In genomic region chr6:135575629-135576028, GRCh38 we compare ENCODE assay signal across 14 cellular contexts.
A peak's percentile ranks its signal among the peaks of the same experiment; 100 is the strongest.
DNase-seq lines count a peak whose midpoint lies in the region; ATAC-seq, FAIRE-seq and TF ChIP-seq lines count a peak whose summit lies in the region.
"Had no signal": no experiment of that assay in that cellular context is flagged by ENCODE, and none has a peak within 500 bp of the region (broad histone marks: within the 10 kb centered on the region; RNA-seq: fewer than 3 reads in every experiment).

No MANE protein-coding gene starts in this region.

- H3K56ac ChIP-seq in IMR-90 (ENCODE audit: extremely low read depth, insufficient read depth, low read length): no peak overlapping the region

- WGBS in IMR-90 (ENCODE audit: extremely low coverage in 2 of 2, insufficient read length in 1 of 2), 2 experiments: no CpG with 5 or more reads among the region's 3 CpGs

- H2BK20ac ChIP-seq in IMR-90 (ENCODE audit: low read depth, low read length): no peak overlapping the region

- H3K18ac ChIP-seq in IMR-90 (ENCODE audit: low read depth, low read length): no peak overlapping the region

- H3K27ac ChIP-seq in IMR-90 (ENCODE audit: insufficient read depth, low read length) (no peak overlapping the region), endothelial cell of umbilical vein (ENCODE audit: insufficient read depth, low read depth, low read length) (no peak overlapping the region)
- H3K27ac ChIP-seq: BLaER1 treated with 17β-estradiol and CSF1 and Interleukin-3, amounts not matched to agents 10 nM and 100 nM had no signal

- no peak for ATAC-seq in IMR-90 (ENCODE audit: low read depth)
- ATAC-seq: GM12878 had no signal

- H3K79me2 ChIP-seq in endothelial cell of umbilical vein (ENCODE audit: control insufficient read depth, insufficient read depth, low read length): no peaks in the 10 kb centered on the region

- no peak for TF ChIP-seq RAD21 in IMR-90 (IDR thresholded peaks at IDR 0.05; ENCODE audit: low read length)

- H3K4me2 ChIP-seq in IMR-90 (ENCODE audit: low read depth, low read length): no peak overlapping the region
- no peak overlapping the region for H3K4me2 ChIP-seq in endothelial cell of umbilical vein (ENCODE audit: insufficient read depth, low read length)
- H3K4me2 ChIP-seq: BLaER1 treated with 17β-estradiol and CSF1 and Interleukin-3, amounts not matched to agents 10 nM and 100 nM had no signal

- in situ Hi-C loops in IMR-90 (cut with MboI; ENCODE audit: low sequenced_read_pairs): no loop called here

- no peak overlapping the region for H4K8ac ChIP-seq in IMR-90 (ENCODE audit: low read depth in 2 of 2, low read length in 2 of 2)

- TF ChIP-seq CTCF in IMR-90 (conservative IDR thresholded peaks at IDR 0.05; ENCODE audit: low read depth, low read length) (no peak), endothelial cell of umbilical vein (IDR thresholded peaks at IDR 0.05; ENCODE audit: extremely low read depth in 1 of 2, insufficient read depth in 1 of 2, low read depth in 1 of 2, low read length in 2 of 2) (no peak)

- intact Hi-C loops in IMR-90 (cut with micrococcal nuclease): loop anchor here (5.0 kb wide), 1 partner anchor 37 kb away; no protein-coding TSS in a partner anchor
- intact Hi-C loops in endothelial cell of umbilical vein (cut with micrococcal nuclease): no loop called here

- CTCF ChIA-PET in IMR-90 (lab: Yijun Ruan, JAX): no interaction called here
- CTCF ChIA-PET in endothelial cell of umbilical vein (lab: Charles Lee): no interaction called here

- BruUV-seq in IMR-90 (replicated peaks; lab: Mats Ljungman, UMichigan) (no TSS peak), endothelial cell of umbilical vein (replicated peaks; lab: Mats Ljungman, UMichigan) (no TSS peak)

- H4K91ac ChIP-seq in IMR-90 (ENCODE audit: insufficient read depth, low read depth, low read length): no peak overlapping the region

- POLR2A ChIA-PET in IMR-90 (lab: Charles Lee; ENCODE audit: unreplicated experiment) (no interaction called here), endothelial cell of umbilical vein (lab: Charles Lee) (no interaction called here)

- no peak overlapping the region for H2BK15ac ChIP-seq in IMR-90 (ENCODE audit: low read depth, low read length)

- no peak overlapping the region for H2AK5ac ChIP-seq in IMR-90 (ENCODE audit: low read depth, low read length)

- H4K20me1 ChIP-seq in IMR-90 (ENCODE audit: insufficient read depth, low read length) (no peaks in the 10 kb centered on the region), endothelial cell of umbilical vein (replicated peaks; ENCODE audit: control insufficient read depth, extremely low read depth, insufficient read depth, low read length) (no peaks in the 10 kb centered on the region)
- H4K20me1 ChIP-seq: BLaER1 treated with 17β-estradiol and CSF1 and Interleukin-3, amounts not matched to agents 10 nM and 100 nM had no signal

- peak; percentile 21 for FAIRE-seq in endothelial cell of umbilical vein (lab: Jason Lieb, UNC)
- FAIRE-seq: GM12878, GM18507, HTR-8/SVneo had no signal

- no peaks in the 10 kb centered on the region for H3K4me1 ChIP-seq in IMR-90 (ENCODE audit: control insufficient read depth, insufficient read depth, low read length)
- no peaks in the 10 kb centered on the region for H3K4me1 ChIP-seq in endothelial cell of umbilical vein (ENCODE audit: control insufficient read depth, extremely low read depth, insufficient read depth, low read length)

- H4K5ac ChIP-seq in IMR-90 (ENCODE audit: low read depth, low read length): no peak overlapping the region

- H3K27me3 ChIP-seq in IMR-90 (ENCODE audit: control insufficient read depth, insufficient read depth, low read length) (no peaks in the 10 kb centered on the region), endothelial cell of umbilical vein (ENCODE audit: control insufficient read depth in 2 of 2, insufficient read depth in 2 of 2, low read length in 2 of 2) (no peaks in the 10 kb centered on the region)
- H3K27me3 ChIP-seq: BLaER1 treated with 17β-estradiol and CSF1 and Interleukin-3, amounts not matched to agents 10 nM and 100 nM had no signal

- no peak overlapping the region for H3K9ac ChIP-seq in IMR-90 (ENCODE audit: low read depth, low read length)
- H3K9ac ChIP-seq in endothelial cell of umbilical vein (replicated peaks; ENCODE audit: extremely low read depth, insufficient read depth, low read length): no peak overlapping the region
- H3K9ac ChIP-seq: BLaER1 treated with 17β-estradiol and CSF1 and Interleukin-3, amounts not matched to agents 10 nM and 100 nM had no signal

- no peak overlapping the region for H3K14ac ChIP-seq in IMR-90 (replicated peaks; ENCODE audit: low read depth, low read length)

- H3K4me3 ChIP-seq in IMR-90 (ENCODE audit: insufficient read depth, low read depth, low read length): no peak overlapping the region
- H3K4me3 ChIP-seq in endothelial cell of umbilical vein (replicated peaks in 1 of 3; ENCODE audit: insufficient read depth in 1 of 3, low read depth in 1 of 3, low read length in 3 of 3): no peak overlapping the region
- H3K4me3 ChIP-seq: BLaER1 treated with 17β-estradiol and CSF1 and Interleukin-3, amounts not matched to agents 10 nM and 100 nM; GM12878 had no signal

- H2BK120ac ChIP-seq in IMR-90 (ENCODE audit: low read depth, low read length): no peak overlapping the region

- no peak overlapping the region for H3K23ac ChIP-seq in IMR-90 (ENCODE audit: low read depth, low read length)

- H3K4ac ChIP-seq in IMR-90 (ENCODE audit: low read depth, low read length): no peak overlapping the region

- no peak overlapping the region for H2AFZ ChIP-seq in IMR-90 (replicated peaks; ENCODE audit: low read length, poor library complexity)
- H2AFZ ChIP-seq in endothelial cell of umbilical vein (ENCODE audit: low read depth, low read length): no peak overlapping the region

- DNase-seq in NCI-H2107 treated with DMSO at 0.1 percent for 48 hours (lab: John Stamatoyannopoulos, UW; ENCODE audit: unreplicated experiment) (peak; percentile 24), NCI-H2107 (lab: John Stamatoyannopoulos, UW) (no peak), IMR-90 (no peak), endothelial cell of umbilical vein (ENCODE audit: low read depth, low spot score) (no peak), NCI-H510A treated with DMSO at 0.1 percent for 48 hours (lab: John Stamatoyannopoulos, UW) (no peak), NCI-H146 treated with DMSO at 0.1 percent for 48 hours (lab: John Stamatoyannopoulos, UW; ENCODE audit: unreplicated experiment) (no peak)
- no peak for DNase-seq in stimulated activated CD4-positive, alpha-beta T cell treated with anti-CD3 and anti-CD28 coated beads, Interleukin-12 subunit alpha, Interleukin-12 subunit beta, amount 100 ng/mL, for 4 hours
- DNase-seq: 8988T; ACHN; CD4-positive, CD25-positive, alpha-beta regulatory T cell had no signal

- H3K36me3 ChIP-seq in IMR-90 (ENCODE audit: control insufficient read depth, insufficient read depth, low read length): no peaks in the 10 kb centered on the region
- H3K36me3 ChIP-seq in endothelial cell of umbilical vein (ENCODE audit: control insufficient read depth in 2 of 2, extremely low read depth in 1 of 2, insufficient read depth in 2 of 2, low read length in 2 of 2): no peaks in the 10 kb centered on the region
- H3K36me3 ChIP-seq: BLaER1 treated with 17β-estradiol and CSF1 and Interleukin-3, amounts not matched to agents 10 nM and 100 nM had no signal

- H3K9me1 ChIP-seq in IMR-90 (ENCODE audit: insufficient read depth, low read length): no peaks in the 10 kb centered on the region
- H3K9me1 ChIP-seq in endothelial cell of umbilical vein (replicated peaks; ENCODE audit: control insufficient read depth, extremely low read depth, insufficient read depth, low read length): no peaks in the 10 kb centered on the region

- H3K9me3 ChIP-seq in IMR-90 (ENCODE audit: control insufficient read depth, insufficient read depth, low read length) (no peaks in the 10 kb centered on the region), endothelial cell of umbilical vein (replicated peaks; ENCODE audit: control insufficient read depth, insufficient read depth, low read length) (no peaks in the 10 kb centered on the region)

- no peak overlapping the region for H2BK5ac ChIP-seq in IMR-90 (ENCODE audit: low read depth, low read length, poor library complexity, severe bottlenecking)

- TF ChIP-seq POLR2A in IMR-90 (IDR thresholded peaks at IDR 0.05; ENCODE audit: low read depth, low read length) (no peak), endothelial cell of umbilical vein (IDR thresholded peaks at IDR 0.05; ENCODE audit: low read depth, low read length) (no peak)

- H2AK9ac ChIP-seq in IMR-90 (replicated peaks; ENCODE audit: low read depth, low read length, poor library complexity): no peak overlapping the region

- dilution Hi-C loops in IMR-90 (cut with HindIII; ENCODE audit: low sequenced_read_pairs, unreplicated experiment): no loop called here
- dilution Hi-C loops in endothelial cell of umbilical vein (cut with MboI; ENCODE audit: extremely low pct_ligation_motif_present, low sequenced_read_pairs): no loop called here

- no peaks in the 10 kb centered on the region for H3K79me1 ChIP-seq in IMR-90 (ENCODE audit: low read depth in 1 of 2, low read length in 2 of 2)

TF ChIP-seq in IMR-90, 13 proteins besides CTCF, POLR2A, EP300 and RAD21 (continues in another document):
- TF ChIP-seq USF2 (IDR thresholded peaks at IDR 0.05; ENCODE audit: low read depth, low read length) (no peak), SMC3 (IDR thresholded peaks at IDR 0.05; ENCODE audit: low read depth, low read length) (no peak), NFE2L2 (IDR thresholded peaks at IDR 0.05; ENCODE audit: low read depth, low read length) (no peak), RCOR1 (IDR thresholded peaks at IDR 0.05; ENCODE audit: insufficient replicate concordance, low read length) (no peak)

TF ChIP-seq in endothelial cell of umbilical vein, 7 proteins besides CTCF, POLR2A, EP300 and RAD21:
- no peak for TF ChIP-seq POLR2AphosphoS5 (IDR thresholded peaks at IDR 0.05; ENCODE audit: insufficient read depth, low read depth, low read length)
- TF ChIP-seq, protein P1, sequence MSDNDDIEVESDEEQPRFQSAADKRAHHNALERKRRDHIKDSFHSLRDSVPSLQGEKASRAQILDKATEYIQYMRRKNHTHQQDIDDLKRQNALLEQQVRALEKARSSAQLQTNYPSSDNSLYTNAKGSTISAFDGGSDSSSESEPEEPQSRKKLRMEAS (IDR thresholded peaks at IDR 0.05; ENCODE audit: insufficient read depth, insufficient read length): no peak
- TF ChIP-seq FOS (IDR thresholded peaks at IDR 0.05; ENCODE audit: borderline replicate concordance, insufficient read depth, low read length): no peak
- no peak for TF ChIP-seq JUN (IDR thresholded peaks at IDR 0.05; ENCODE audit: borderline replicate concordance, insufficient read depth, insufficient read length, low read depth)
- no peak for TF ChIP-seq EZH2 (IDR thresholded peaks at IDR 0.05; ENCODE audit: borderline replicate concordance, low read depth, low read length, severe bottlenecking)
- TF ChIP-seq GATA2 (IDR thresholded peaks at IDR 0.05; ENCODE audit: insufficient read depth, insufficient read length, low read depth, low read length): no peak
- no peak for TF ChIP-seq MYC (IDR thresholded peaks at IDR 0.05; ENCODE audit: low read depth, low read length)
